In genomic region chr7:75042831-75043703, GRCh38 we compare ENCODE assay signal across 2 cellular contexts.
TF ChIP-seq lines count a peak whose summit lies in the region.

No MANE protein-coding gene starts in this region.

TF ChIP-seq in Ishikawa, 13 proteins besides CTCF, POLR2A, EP300 and RAD21 (continued from another document):
- TF ChIP-seq, protein P1, sequence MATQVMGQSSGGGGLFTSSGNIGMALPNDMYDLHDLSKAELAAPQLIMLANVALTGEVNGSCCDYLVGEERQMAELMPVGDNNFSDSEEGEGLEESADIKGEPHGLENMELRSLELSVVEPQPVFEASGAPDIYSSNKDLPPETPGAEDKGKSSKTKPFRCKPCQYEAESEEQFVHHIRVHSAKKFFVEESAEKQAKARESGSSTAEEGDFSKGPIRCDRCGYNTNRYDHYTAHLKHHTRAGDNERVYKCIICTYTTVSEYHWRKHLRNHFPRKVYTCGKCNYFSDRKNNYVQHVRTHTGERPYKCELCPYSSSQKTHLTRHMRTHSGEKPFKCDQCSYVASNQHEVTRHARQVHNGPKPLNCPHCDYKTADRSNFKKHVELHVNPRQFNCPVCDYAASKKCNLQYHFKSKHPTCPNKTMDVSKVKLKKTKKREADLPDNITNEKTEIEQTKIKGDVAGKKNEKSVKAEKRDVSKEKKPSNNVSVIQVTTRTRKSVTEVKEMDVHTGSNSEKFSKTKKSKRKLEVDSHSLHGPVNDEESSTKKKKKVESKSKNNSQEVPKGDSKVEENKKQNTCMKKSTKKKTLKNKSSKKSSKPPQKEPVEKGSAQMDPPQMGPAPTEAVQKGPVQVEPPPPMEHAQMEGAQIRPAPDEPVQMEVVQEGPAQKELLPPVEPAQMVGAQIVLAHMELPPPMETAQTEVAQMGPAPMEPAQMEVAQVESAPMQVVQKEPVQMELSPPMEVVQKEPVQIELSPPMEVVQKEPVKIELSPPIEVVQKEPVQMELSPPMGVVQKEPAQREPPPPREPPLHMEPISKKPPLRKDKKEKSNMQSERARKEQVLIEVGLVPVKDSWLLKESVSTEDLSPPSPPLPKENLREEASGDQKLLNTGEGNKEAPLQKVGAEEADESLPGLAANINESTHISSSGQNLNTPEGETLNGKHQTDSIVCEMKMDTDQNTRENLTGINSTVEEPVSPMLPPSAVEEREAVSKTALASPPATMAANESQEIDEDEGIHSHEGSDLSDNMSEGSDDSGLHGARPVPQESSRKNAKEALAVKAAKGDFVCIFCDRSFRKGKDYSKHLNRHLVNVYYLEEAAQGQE (IDR thresholded peaks at IDR 0.05; ENCODE audit: low read depth), result no peak
- TF ChIP-seq TEAD4 (IDR thresholded peaks at IDR 0.05), result 0 out of 2 replicates have a peak, but pooled peaks have one; percentile 14

TF ChIP-seq in K562, 482 proteins besides CTCF, POLR2A, EP300 and RAD21 (continued from another document):
- peak; percentile 27; the same call in 1 of the 2 replicates for TF ChIP-seq ZBTB33 (CRISPR knock-in tag; IDR thresholded peaks at IDR 0.05)
